18 cellular contexts compared by ENCODE assay signal in genomic region chr7:43460733-43461348, GRCh38.
"Had no signal": no experiment of that assay in that cellular context is flagged by ENCODE, and none has a peak within 500 bp of the region (broad histone marks: within the 10 kb centered on the region; RNA-seq: fewer than 3 reads in every experiment).

No MANE protein-coding gene starts in this region.

- H3K9me3 ChIP-seq: esophagus squamous epithelium, pancreas had no signal

- H3K27ac ChIP-seq: esophagus squamous epithelium, pancreas had no signal

- H3K36me3 ChIP-seq: esophagus squamous epithelium, pancreas had no signal

- H3K4me3 ChIP-seq: esophagus squamous epithelium, lung, pancreas had no signal

- DNase-seq: activated naive CD4-positive, alpha-beta T cell treated with Interleukin-2 at 50 U/mL for 16 hours; anterior cingulate cortex; cerebellar nuclear complex; effector CD8-positive, alpha-beta T cell; esophagus squamous epithelium; foreskin fibroblast; hypothalamus; kidney glomerular epithelial cell; midbrain; naive B cell; pancreas; small intestine; stimulated activated CD4-positive, alpha-beta T cell treated with anti-CD3 and anti-CD28 coated beads, Interleukin-4, amount 100 ng/mL, for 4 hours; stimulated activated CD8-positive, alpha-beta memory T cell treated with anti-CD3 and anti-CD28 coated beads, Interleukin-4, amount 100 ng/mL, for 48 hours; stimulated activated naive CD8-positive, alpha-beta T cell treated with anti-CD3 and anti-CD28 coated beads, Interleukin-15, Interleukin-2, amounts not matched to agents 100 U/mL and 50 U/mL, for 24 hours; SW 1271 had no signal

- H3K27me3 ChIP-seq: esophagus squamous epithelium, pancreas had no signal

- H3K4me1 ChIP-seq: pancreas had no signal

- ATAC-seq: activated CD4-positive, CD25-positive, alpha-beta regulatory T cell treated with anti-CD3 and anti-CD28 coated beads, Interleukin-2, amount 50 U/mL, for 24 hours; pancreas; stimulated activated naive CD8-positive, alpha-beta T cell treated with anti-CD3 and anti-CD28 coated beads, Interleukin-15, Interleukin-2, amounts not matched to agents 100 U/mL and 50 U/mL, for 24 hours had no signal
